Comparison of ENCODE assay signal across 1 cellular context in genomic region chrX:112857478-112857878, GRCh38.
TF ChIP-seq lines count a peak whose summit lies in the region.

No MANE protein-coding gene starts in this region.

TF ChIP-seq in HepG2, 621 proteins besides CTCF, POLR2A, EP300 and RAD21:
- TF ChIP-seq SP4 (CRISPR knock-in tag; IDR thresholded peaks at IDR 0.05) = no peak
- no peak for TF ChIP-seq PRDM15 (CRISPR knock-in tag; IDR thresholded peaks at IDR 0.05)
- no peak for TF ChIP-seq ZBTB25 (CRISPR knock-in tag; IDR thresholded peaks at IDR 0.05)
- TF ChIP-seq ZNF740 (CRISPR knock-in tag; IDR thresholded peaks at IDR 0.05) = no peak
- no peak for TF ChIP-seq BCL3 (CRISPR knock-in tag; IDR thresholded peaks at IDR 0.05)
